Comparison of ENCODE assay signal across 7 cellular contexts in the genomic region with DNA sequence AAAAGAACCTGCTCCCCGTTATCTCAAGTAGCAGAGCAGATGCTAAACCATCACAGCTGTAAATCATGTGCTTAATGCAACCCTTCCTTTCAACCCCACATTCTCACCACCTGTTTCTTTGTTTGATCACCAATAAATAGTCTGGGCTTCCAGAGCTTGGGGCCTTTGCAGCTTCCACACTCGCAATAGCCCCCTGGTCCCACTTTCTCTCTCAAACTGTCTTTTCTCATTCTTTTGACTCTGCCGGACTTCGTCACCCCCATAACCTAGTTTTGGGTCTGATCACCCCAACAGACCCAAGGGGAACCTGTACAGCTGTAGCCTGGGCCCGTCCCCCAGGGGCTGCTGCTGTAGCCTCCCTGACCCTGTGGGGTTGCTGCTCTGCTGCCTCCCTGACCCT. TPM values are rescaled to one million over a fixed set of nuclear protein-coding genes. Genes with fewer than 3 reads are reported as not detected.
"Had no signal": no experiment of that assay in that cellular context is flagged by ENCODE, and none has a peak within 500 bp of the region (broad histone marks: within the 10 kb centered on the region; RNA-seq: fewer than 3 reads in every experiment).

No MANE protein-coding gene starts in this region.

RNA-seq across cellular contexts. Expression of a gene that starts 10.4 kb away (rescaled TPM):
- total RNA-seq: kidney epithelial cell; lower leg skin; naive thymus-derived CD8-positive, alpha-beta T cell; neural crest cell; osteoblast; spleen; ureter had no signal
- polyA plus RNA-seq: naive thymus-derived CD8-positive, alpha-beta T cell; spleen had no signal
